ENCODE assay signal across 9 cellular contexts in the genomic region with DNA sequence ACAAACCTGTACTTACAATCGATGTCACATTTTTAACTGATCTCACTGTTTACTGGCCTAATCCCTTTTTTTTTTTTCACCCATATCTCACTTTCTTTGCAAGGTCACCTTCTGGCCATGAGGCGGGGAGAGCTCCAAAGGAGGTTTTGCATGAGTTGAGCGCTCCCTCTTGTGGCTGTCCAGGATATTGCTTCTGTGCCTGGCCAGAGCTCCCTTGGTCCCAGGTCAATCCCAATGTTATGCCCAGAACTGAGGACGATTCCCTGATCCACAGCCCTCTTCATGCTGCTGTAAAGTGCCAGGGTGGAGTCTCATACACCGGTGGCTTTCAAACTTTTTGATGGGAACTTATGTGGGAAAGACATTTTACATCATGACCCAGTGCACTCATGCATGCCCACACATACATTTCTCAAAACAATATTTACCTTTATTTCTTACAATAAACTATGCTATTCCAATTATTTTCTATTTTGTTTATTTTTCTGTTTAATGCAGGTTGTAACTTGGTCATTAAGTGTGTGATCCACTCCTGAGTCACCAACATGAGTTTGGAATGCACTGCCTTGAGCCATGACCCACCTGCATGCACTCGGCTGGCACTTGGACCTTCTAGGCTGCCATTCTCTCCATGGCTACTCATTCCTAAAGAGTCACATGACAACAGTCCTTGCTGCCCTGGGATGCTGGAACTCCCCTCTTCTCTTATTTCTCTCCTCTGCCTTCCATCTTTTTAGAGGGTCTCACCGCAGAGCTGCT. TPM values are rescaled to one million over a fixed set of nuclear protein-coding genes. Genes with fewer than 3 reads are reported as not detected.
DNase-seq lines count a peak whose midpoint lies in the region; ATAC-seq lines count a peak whose summit lies in the region.
"Had no signal": no experiment of that assay in that cellular context is flagged by ENCODE, and none has a peak within 500 bp of the region (broad histone marks: within the 10 kb centered on the region; RNA-seq: fewer than 3 reads in every experiment).

No MANE protein-coding gene starts in this region.

- H3K4me3 Mint-ChIP-seq in naive thymus-derived CD4-positive, alpha-beta T cell: no peak overlapping the region
- H3K4me3 Mint-ChIP-seq in stimulated activated effector memory CD8-positive, alpha-beta T cell treated with anti-CD3 and anti-CD28 coated beads, Interleukin-12 subunit alpha, Interleukin-12 subunit beta, amount 100 ng/mL, for 72 hours: no peak overlapping the region
- H3K4me3 Mint-ChIP-seq: stimulated activated naive CD8-positive, alpha-beta T cell treated with anti-CD3 and anti-CD28 coated beads, Interleukin-15, Interleukin-2, amounts not matched to agents 100 ng/mL and 50 ng/mL, for 24 hours had no signal

- H3K4me1 Mint-ChIP-seq in naive thymus-derived CD4-positive, alpha-beta T cell: peaks cover 0 to 2% (median 0%) of the 10 kb centered on the region in 7 donors
- H3K4me1 Mint-ChIP-seq in stimulated activated effector memory CD8-positive, alpha-beta T cell treated with anti-CD3 and anti-CD28 coated beads, Interleukin-12 subunit alpha, Interleukin-12 subunit beta, amount 100 ng/mL, for 72 hours: peaks cover 5% of the 10 kb centered on the region

- no peak overlapping the region for H3K9ac ChIP-seq in NT2/D1 (ENCODE audit: insufficient read length, low read depth)

- DNase-seq in activated gamma-delta T cell treated with Interleukin-2 at 50 U/mL for 16 hours (peak; percentile 49), activated gamma-delta T cell (lab: John Stamatoyannopoulos, UW) (no peak), HT1080 (ENCODE audit: low read depth) (peak; percentile 77), NT2/D1 (ENCODE audit: low read depth, low spot score) (peak; percentile 86)
- peak; percentile 43 for DNase-seq in activated CD8-positive, alpha-beta memory T cell treated with anti-CD3 and anti-CD28 coated beads, Interleukin-2, amount 50 U/mL, for 24 hours (ENCODE audit: extremely low read depth)
- DNase-seq in naive thymus-derived CD4-positive, alpha-beta T cell: peak; percentile 21 to 63 (median 41)
- peak; percentile 57 to 82 for DNase-seq in stimulated activated effector memory CD8-positive, alpha-beta T cell treated with anti-CD3 and anti-CD28 coated beads, Interleukin-12 subunit alpha, Interleukin-12 subunit beta, amount 100 ng/mL, for 72 hours (ENCODE audit: low spot score in 2 of 2)

- intact Hi-C loops in naive thymus-derived CD4-positive, alpha-beta T cell (cut with micrococcal nuclease): loop anchor here (1.0 kb wide), 5 partner anchors 34 to 460 kb away; no protein-coding TSS in a partner anchor

- H3K36me3 ChIP-seq in NT2/D1 (ENCODE audit: insufficient read depth, insufficient read length, low read length): no peaks in the 10 kb centered on the region
- H3K36me3 ChIP-seq in naive thymus-derived CD4-positive, alpha-beta T cell (ENCODE audit: control insufficient read depth in 2 of 3, insufficient read depth in 3 of 3, low read length in 3 of 3): no peaks in the 10 kb centered on the region

- H3K36me3 Mint-ChIP-seq in naive thymus-derived CD4-positive, alpha-beta T cell: no peaks in the 10 kb centered on the region
- no peaks in the 10 kb centered on the region for H3K36me3 Mint-ChIP-seq in stimulated activated effector memory CD8-positive, alpha-beta T cell treated with anti-CD3 and anti-CD28 coated beads, Interleukin-12 subunit alpha, Interleukin-12 subunit beta, amount 100 ng/mL, for 72 hours

- no peak overlapping the region for H3K4me3 ChIP-seq in NT2/D1 (ENCODE audit: insufficient read length, low read depth)
- no peak overlapping the region for H3K4me3 ChIP-seq in naive thymus-derived CD4-positive, alpha-beta T cell (ENCODE audit: low read length)

- no peak overlapping the region for H3K27ac ChIP-seq in naive thymus-derived CD4-positive, alpha-beta T cell (ENCODE audit: low read depth, low read length)

- 0 out of 2 replicates have a peak, but pooled peaks cover 2% of the 10 kb centered on the region for H3K9me3 ChIP-seq in NT2/D1 (ENCODE audit: insufficient read depth, low read length)
- H3K9me3 ChIP-seq in naive thymus-derived CD4-positive, alpha-beta T cell (ENCODE audit: control insufficient read depth in 2 of 3, low read length in 3 of 3): no peaks in the 10 kb centered on the region

- POLR2A ChIA-PET in naive thymus-derived CD4-positive, alpha-beta T cell (lab: Charles Lee): no interaction called here

- no peak overlapping the region for H3K27ac Mint-ChIP-seq in naive thymus-derived CD4-positive, alpha-beta T cell
- no peak overlapping the region for H3K27ac Mint-ChIP-seq in stimulated activated effector memory CD8-positive, alpha-beta T cell treated with anti-CD3 and anti-CD28 coated beads, Interleukin-12 subunit alpha, Interleukin-12 subunit beta, amount 100 ng/mL, for 72 hours
- H3K27ac Mint-ChIP-seq: stimulated activated naive CD8-positive, alpha-beta T cell treated with anti-CD3 and anti-CD28 coated beads, Interleukin-15, Interleukin-2, amounts not matched to agents 100 ng/mL and 50 ng/mL, for 24 hours had no signal

- peak; percentile 86 for ATAC-seq in esophagus mucosa
- ATAC-seq in naive thymus-derived CD4-positive, alpha-beta T cell: peak; percentile 80
- ATAC-seq in stimulated activated effector memory CD8-positive, alpha-beta T cell treated with anti-CD3 and anti-CD28 coated beads, Interleukin-12 subunit alpha, Interleukin-12 subunit beta, amount 100 ng/mL, for 72 hours: peak; percentile 65

- peaks cover 0 to 8% (median 0%) of the 10 kb centered on the region in 11 donors for H3K9me3 Mint-ChIP-seq in naive thymus-derived CD4-positive, alpha-beta T cell
- H3K9me3 Mint-ChIP-seq in stimulated activated effector memory CD8-positive, alpha-beta T cell treated with anti-CD3 and anti-CD28 coated beads, Interleukin-12 subunit alpha, Interleukin-12 subunit beta, amount 100 ng/mL, for 72 hours: no peaks in the 10 kb centered on the region
- H3K9me3 Mint-ChIP-seq: stimulated activated naive CD8-positive, alpha-beta T cell treated with anti-CD3 and anti-CD28 coated beads, Interleukin-15, Interleukin-2, amounts not matched to agents 100 ng/mL and 50 ng/mL, for 24 hours had no signal

- no peaks in the 10 kb centered on the region for H3K4me1 ChIP-seq in NT2/D1 (ENCODE audit: insufficient read depth, insufficient read length)
- H3K4me1 ChIP-seq in naive thymus-derived CD4-positive, alpha-beta T cell (ENCODE audit: control insufficient read depth in 2 of 2, insufficient read depth in 2 of 2, low read length in 2 of 2): no peaks in the 10 kb centered on the region

- CTCF ChIA-PET in naive thymus-derived CD4-positive, alpha-beta T cell (lab: Charles Lee): interaction anchor here (0.6 to 9.9 kb wide), 21 partner anchors 9 to 1274 kb away, joined by 3 to 158 read pairs (median 3); a partner anchor contains a TSS

- no peaks in the 10 kb centered on the region for H3K27me3 ChIP-seq in NT2/D1 (ENCODE audit: insufficient read depth, insufficient read length)
- H3K27me3 ChIP-seq in naive thymus-derived CD4-positive, alpha-beta T cell (ENCODE audit: control insufficient read depth in 2 of 2, insufficient read depth in 2 of 2, low read length in 2 of 2): no peaks in the 10 kb centered on the region

- peaks cover 41 to 57% (median 50%) of the 10 kb centered on the region in 5 donors for H3K27me3 Mint-ChIP-seq in naive thymus-derived CD4-positive, alpha-beta T cell

RNA-seq across cellular contexts. Expression of a gene that starts 9.6 kb away (rescaled TPM):
- total RNA-seq in HT1080 (2014; rRNA removed; shearing (Covaris generic)): not detected in 2 replicates
- polyA plus RNA-seq in HT1080 (2015; cell fraction: cytosol; rRNA removed): not detected in 2 replicates
- not detected in 2 replicates for polyA plus RNA-seq in HT1080 (2015; cell fraction: nucleus; rRNA removed)
- total RNA-seq in esophagus mucosa: not detected
- total RNA-seq in naive thymus-derived CD4-positive, alpha-beta T cell: not detected
- not detected for polyA plus RNA-seq in naive thymus-derived CD4-positive, alpha-beta T cell

RNA-seq across cellular contexts. Expression of a gene that starts 22.5 kb away (rescaled TPM):
- total RNA-seq in HT1080 (2014; rRNA removed; shearing (Covaris generic)): 0.27 TPM in 1 of 2 replicates, not detected in the other
- not detected in 2 replicates for polyA plus RNA-seq in HT1080 (2015; cell fraction: cytosol; rRNA removed)
- not detected in 2 replicates for polyA plus RNA-seq in HT1080 (2015; cell fraction: nucleus; rRNA removed)
- total RNA-seq in esophagus mucosa: not detected
- total RNA-seq in naive thymus-derived CD4-positive, alpha-beta T cell: not detected
- polyA plus RNA-seq in naive thymus-derived CD4-positive, alpha-beta T cell: not detected
